13 cellular contexts compared by ENCODE assay signal in genomic region chrX:93538575-93538974, GRCh38.
DNase-seq lines count a peak whose midpoint lies in the region; ATAC-seq and TF ChIP-seq lines count a peak whose summit lies in the region.
"Had no signal": no experiment of that assay in that cellular context is flagged by ENCODE, and none has a peak within 500 bp of the region (broad histone marks: within the 10 kb centered on the region; RNA-seq: fewer than 3 reads in every experiment).

No MANE protein-coding gene starts in this region.

- no peaks in the 10 kb centered on the region for H3K36me3 Mint-ChIP-seq in endothelial cell (ENCODE audit: low read depth, unreplicated experiment)
- no peaks in the 10 kb centered on the region for H3K36me3 Mint-ChIP-seq in CD14-positive monocyte
- H3K36me3 Mint-ChIP-seq: stimulated activated effector memory CD8-positive, alpha-beta T cell treated with anti-CD3 and anti-CD28 coated beads, Interleukin-12 subunit alpha, Interleukin-12 subunit beta, amount 100 ng/mL, for 72 hours had no signal

- H3K27ac Mint-ChIP-seq in endothelial cell (ENCODE audit: unreplicated experiment) (no peak overlapping the region), CD14-positive monocyte (no peak overlapping the region)
- H3K27ac Mint-ChIP-seq: activated T-helper 2 cell treated with anti-CD3 and anti-CD28 coated beads, Interferon-gamma antibody, Interleukin-2, Interleukin-4, amounts not matched to agents 10 μg/mL and 5 μg/mL and 100 μg/mL, durations not matched to agents 14 hours and 24 hours and 36 hours; stimulated activated effector memory CD8-positive, alpha-beta T cell treated with anti-CD3 and anti-CD28 coated beads, Interleukin-12 subunit alpha, Interleukin-12 subunit beta, amount 100 ng/mL, for 72 hours had no signal

- H3K36me3 ChIP-seq in esophagus squamous epithelium (no peaks in the 10 kb centered on the region), heart right ventricle (no peaks in the 10 kb centered on the region)

- H3K27me3 Mint-ChIP-seq in endothelial cell (ENCODE audit: unreplicated experiment), result no peaks in the 10 kb centered on the region
- H3K27me3 Mint-ChIP-seq in CD14-positive monocyte (ENCODE audit: low read depth in 3 of 3), result no peaks in the 10 kb centered on the region

- H3K27ac ChIP-seq in esophagus squamous epithelium (no peak overlapping the region), heart right ventricle (no peak overlapping the region)

- TF ChIP-seq CTCF in endothelial cell (IDR thresholded peaks at IDR 0.05; ENCODE audit: unreplicated experiment) (peak; percentile 12), retinal pigment epithelial cell (conservative IDR thresholded peaks at IDR 0.05; ENCODE audit: low read depth, low read length) (peak; percentile 12), esophagus squamous epithelium (IDR thresholded peaks at IDR 0.05) (peak in 2 of 6 experiments; percentile 29), heart right ventricle (IDR thresholded peaks at IDR 0.05) (peak in 3 of 9 donors; percentile 8 to 27 (median 9)), CD14-positive monocyte (IDR thresholded peaks at IDR 0.05) (no peak)

- intact Hi-C loops in esophagus squamous epithelium (cut with DNase I), result no loop called here
- intact Hi-C loops in heart right ventricle (cut with DNase I), result no loop called here
- intact Hi-C loops in CD14-positive monocyte (cut with micrococcal nuclease), result no loop called here

- H3K9me3 Mint-ChIP-seq in endothelial cell (ENCODE audit: unreplicated experiment) (no peaks in the 10 kb centered on the region), CD14-positive monocyte (no peaks in the 10 kb centered on the region)
- H3K9me3 Mint-ChIP-seq: activated T-helper 2 cell treated with anti-CD3 and anti-CD28 coated beads, Interferon-gamma antibody, Interleukin-2, Interleukin-4, amounts not matched to agents 10 μg/mL and 5 μg/mL and 100 μg/mL, durations not matched to agents 14 hours and 24 hours and 36 hours had no signal

- H3K4me1 ChIP-seq in esophagus squamous epithelium (no peaks in the 10 kb centered on the region), heart right ventricle (no peaks in the 10 kb centered on the region)

- no peak overlapping the region for H3K4me3 ChIP-seq in retinal pigment epithelial cell (ENCODE audit: low read length)
- no peak overlapping the region for H3K4me3 ChIP-seq in esophagus squamous epithelium
- H3K4me3 ChIP-seq in heart right ventricle, result no peak overlapping the region

- H3K4me3 Mint-ChIP-seq in endothelial cell (ENCODE audit: unreplicated experiment), result no peak overlapping the region
- H3K4me3 Mint-ChIP-seq in CD14-positive monocyte, result no peak overlapping the region
- H3K4me3 Mint-ChIP-seq: stimulated activated effector memory CD8-positive, alpha-beta T cell treated with anti-CD3 and anti-CD28 coated beads, Interleukin-12 subunit alpha, Interleukin-12 subunit beta, amount 100 ng/mL, for 72 hours had no signal

- ATAC-seq in heart right ventricle, result no peak
- ATAC-seq: stimulated activated effector memory CD8-positive, alpha-beta T cell treated with anti-CD3 and anti-CD28 coated beads, Interleukin-12 subunit alpha, Interleukin-12 subunit beta, amount 100 ng/mL, for 72 hours had no signal

- H3K4me1 Mint-ChIP-seq in endothelial cell (ENCODE audit: unreplicated experiment) (no peaks in the 10 kb centered on the region), CD14-positive monocyte (no peaks in the 10 kb centered on the region)
- H3K4me1 Mint-ChIP-seq: stimulated activated effector memory CD8-positive, alpha-beta T cell treated with anti-CD3 and anti-CD28 coated beads, Interleukin-12 subunit alpha, Interleukin-12 subunit beta, amount 100 ng/mL, for 72 hours had no signal

- no peaks in the 10 kb centered on the region for H3K27me3 ChIP-seq in esophagus squamous epithelium
- H3K27me3 ChIP-seq in heart right ventricle, result peaks cover 0 to 15% (median 0%) of the 10 kb centered on the region in 7 donors

- TF ChIP-seq POLR2A in esophagus squamous epithelium (IDR thresholded peaks at IDR 0.05), result no peak

- H3K9me3 ChIP-seq in esophagus squamous epithelium, result no peaks in the 10 kb centered on the region
- H3K9me3 ChIP-seq in heart right ventricle, result no peaks in the 10 kb centered on the region

- 60 to 61% methylated on average over 3 of the region's 3 CpGs for WGBS in esophagus squamous epithelium, 2 donors
- 58 to 73% methylated on average over 3 of the region's 3 CpGs for WGBS in heart right ventricle, 2 donors

- DNase-seq in NCI-H510A treated with DMSO at 0.1 percent for 48 hours (lab: John Stamatoyannopoulos, UW), result peak; percentile 0
- no peak for DNase-seq in NCI-H510A (lab: John Stamatoyannopoulos, UW)
- peak; percentile 36 for DNase-seq in NCI-H69 (lab: John Stamatoyannopoulos, UW)
- no peak for DNase-seq in endothelial cell (ENCODE audit: low spot score)
- no peak for DNase-seq in retinal pigment epithelial cell (ENCODE audit: low read depth)
- no peak for DNase-seq in esophagus squamous epithelium (lab: John Stamatoyannopoulos, UW)
- no peak for DNase-seq in heart right ventricle
- no peak for DNase-seq in CD14-positive monocyte (ENCODE audit: low spot score)
- DNase-seq: effector CD8-positive, alpha-beta T cell; kidney glomerular epithelial cell; NCI-H2029 had no signal

Comparison
In these comparisons a context has a peak if more than half of its experiments do, and no peak if none do; other contexts are left out.
1. DNase-seq: peak in NCI-H510A treated with DMSO at 0.1 percent for 48 hours (single experiment) and NCI-H69 (single experiment); none in NCI-H510A (single experiment), endothelial cell (single experiment), retinal pigment epithelial cell (single experiment), esophagus squamous epithelium (single experiment), heart right ventricle (0 of 2) and CD14-positive monocyte (single experiment).